10 cellular contexts compared by ENCODE assay signal in the genomic region with DNA sequence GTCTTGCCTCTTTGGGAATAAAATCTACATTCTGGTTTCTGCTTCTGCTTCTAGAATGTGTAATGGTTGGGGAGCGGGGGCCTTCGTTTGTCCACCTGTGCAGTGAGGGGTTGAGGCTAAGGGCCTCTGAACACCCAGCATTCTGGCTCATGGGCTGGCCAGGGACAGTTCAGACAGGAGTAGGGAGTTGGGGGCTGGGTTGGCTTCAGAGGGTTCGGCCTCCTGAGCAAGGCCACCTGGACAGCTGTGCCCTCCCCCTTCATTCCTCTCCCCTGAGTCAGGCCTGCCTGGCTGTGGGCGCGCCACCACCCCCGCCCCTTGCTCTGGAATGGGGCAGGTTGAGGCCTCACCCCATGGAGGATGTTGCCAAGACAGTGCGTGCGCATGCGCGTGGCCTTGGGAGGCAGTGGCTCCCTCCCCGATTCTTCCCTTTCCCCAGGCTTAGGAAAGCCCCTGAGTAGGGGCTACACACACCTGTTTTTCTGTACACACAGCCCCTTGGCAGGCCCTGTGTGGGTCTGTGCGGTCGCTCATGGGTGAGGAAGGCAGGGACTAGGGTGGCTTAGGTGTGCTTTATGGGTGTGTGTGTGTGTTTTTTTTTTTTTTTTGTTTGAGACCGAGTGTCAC. TPM values are rescaled to one million over a fixed set of nuclear protein-coding genes. Genes with fewer than 3 reads are reported as not detected.
DNase-seq lines count a peak whose midpoint lies in the region; ATAC-seq, FAIRE-seq and TF ChIP-seq lines count a peak whose summit lies in the region.
"Had no signal": no experiment of that assay in that cellular context is flagged by ENCODE, and none has a peak within 500 bp of the region (broad histone marks: within the 10 kb centered on the region; RNA-seq: fewer than 3 reads in every experiment).

No MANE protein-coding gene starts in this region.

- no peaks in the 10 kb centered on the region for H3K27me3 ChIP-seq in astrocyte (ENCODE audit: insufficient read depth, low read length)
- no peaks in the 10 kb centered on the region for H3K27me3 ChIP-seq in layer of hippocampus (ENCODE audit: control insufficient read depth, insufficient read depth, low read length)
- H3K27me3 ChIP-seq in transverse colon = no peaks in the 10 kb centered on the region
- H3K27me3 ChIP-seq in spleen (replicated peaks in 1 of 7) = peaks cover 0 to under 1% (median 0%) of the 10 kb centered on the region in 7 donors

- no peak for DNase-seq in activated CD8-positive, alpha-beta T cell treated with anti-CD3 and anti-CD28 coated beads for 36 hours
- no peak for DNase-seq in activated CD8-positive, alpha-beta T cell treated with anti-CD3 and anti-CD28 coated beads, Interleukin-2, amount 10 ng/mL, durations not matched to agents 7 days and 5 days
- DNase-seq in astrocyte (ENCODE audit: low read depth) (peak; percentile 83), transverse colon (peak; percentile 94), spleen (no peak), NCI-H2081 (lab: John Stamatoyannopoulos, UW) (no peak), AML-193 (lab: John Stamatoyannopoulos, UW) (no peak)
- DNase-seq: natural killer cell had no signal

- H2AFZ ChIP-seq in astrocyte (ENCODE audit: low read depth, low read length) = no peak overlapping the region

- ATAC-seq in activated CD8-positive, alpha-beta T cell treated with anti-CD3 and anti-CD28 coated beads for 36 hours = peak; percentile 14
- no peak for ATAC-seq in activated CD8-positive, alpha-beta T cell treated with anti-CD3 and anti-CD28 coated beads, Interleukin-2, amount 10 ng/mL, durations not matched to agents 7 days and 5 days
- ATAC-seq: natural killer cell had no signal

- peak overlapping the region; percentile 59 for H3K9ac ChIP-seq in astrocyte (ENCODE audit: low read length)

- H3K79me2 ChIP-seq in astrocyte (ENCODE audit: insufficient read depth, low read length) = peaks cover 53% of the 10 kb centered on the region

- peak overlapping the region; percentile 72 for H3K4me2 ChIP-seq in astrocyte (ENCODE audit: low read length)

- H3K9me3 ChIP-seq in astrocyte (ENCODE audit: insufficient read depth, low read depth, low read length) (no peaks in the 10 kb centered on the region), transverse colon (no peaks in the 10 kb centered on the region), spleen (no peaks in the 10 kb centered on the region)

- peak; percentile 55 for TF ChIP-seq EP300 in transverse colon (IDR thresholded peaks at IDR 0.05; ENCODE audit: low read depth)

- peaks cover 43% of the 10 kb centered on the region for H3K4me1 ChIP-seq in astrocyte (ENCODE audit: insufficient read depth, low read length)
- H3K4me1 ChIP-seq in transverse colon = peaks cover 34 to 86% (median 73%) of the 10 kb centered on the region in 4 donors
- peaks cover 0 to 21% (median 10%) of the 10 kb centered on the region in 6 donors for H3K4me1 ChIP-seq in spleen

- CTCF ChIA-PET in activated CD8-positive, alpha-beta T cell treated with anti-CD3 and anti-CD28 coated beads for 36 hours (lab: Charles Lee) = interaction anchor here (2.6 to 5.1 kb wide), 3 partner anchors 13 to 48 kb away, joined by 10 to 36 read pairs (median 17); no protein-coding TSS in a partner anchor
- CTCF ChIA-PET in activated CD8-positive, alpha-beta T cell treated with anti-CD3 and anti-CD28 coated beads, Interleukin-2, amount 10 ng/mL, durations not matched to agents 7 days and 5 days (lab: Charles Lee) = interaction anchor here (4.1 kb wide), 1 partner anchor 13 kb away, joined by 20 read pairs; no protein-coding TSS in a partner anchor

- peaks cover 26% of the 10 kb centered on the region for H3K4me1 Mint-ChIP-seq in activated CD8-positive, alpha-beta T cell treated with anti-CD3 and anti-CD28 coated beads for 36 hours (ENCODE audit: low read depth)
- H3K4me1 Mint-ChIP-seq in activated CD8-positive, alpha-beta T cell treated with anti-CD3 and anti-CD28 coated beads, Interleukin-2, amount 10 ng/mL, durations not matched to agents 7 days and 5 days (ENCODE audit: low read depth) = peaks cover 13% of the 10 kb centered on the region
- peaks cover 58% of the 10 kb centered on the region for H3K4me1 Mint-ChIP-seq in astrocyte (ENCODE audit: low read depth, unreplicated experiment)

- no peak for TF ChIP-seq CTCF in activated CD8-positive, alpha-beta T cell treated with anti-CD3 and anti-CD28 coated beads for 36 hours (IDR thresholded peaks at IDR 0.05)
- TF ChIP-seq CTCF in astrocyte (IDR thresholded peaks at IDR 0.05; ENCODE audit: insufficient read depth, low read depth, low read length) = no peak
- TF ChIP-seq CTCF in transverse colon (IDR thresholded peaks at IDR 0.05) = no peak
- no peak for TF ChIP-seq CTCF in spleen (IDR thresholded peaks at IDR 0.05 in 8 of 11, conservative IDR thresholded peaks at IDR 0.05 in 3 of 11)

- no peaks in the 10 kb centered on the region for H3K27me3 Mint-ChIP-seq in activated CD8-positive, alpha-beta T cell treated with anti-CD3 and anti-CD28 coated beads for 36 hours
- peaks cover 11% of the 10 kb centered on the region for H3K27me3 Mint-ChIP-seq in activated CD8-positive, alpha-beta T cell treated with anti-CD3 and anti-CD28 coated beads, Interleukin-2, amount 10 ng/mL, durations not matched to agents 7 days and 5 days (ENCODE audit: low read depth)
- H3K27me3 Mint-ChIP-seq in astrocyte (ENCODE audit: low read depth, unreplicated experiment) = no peaks in the 10 kb centered on the region

- intact Hi-C loops in activated CD8-positive, alpha-beta T cell treated with anti-CD3 and anti-CD28 coated beads for 36 hours (cut with micrococcal nuclease) = loop anchor here (5.0 kb wide), 1 partner anchor 43 kb away; no protein-coding TSS in a partner anchor
- intact Hi-C loops in transverse colon (cut with DNase I; ENCODE audit: low total_unique reads) = no loop called here
- intact Hi-C loops in spleen (cut with DNase I; ENCODE audit: low total_unique reads) = no loop called here

- whole genome bisulfite sequencing in transverse colon (ENCODE audit: low coverage in 1 of 2), 2 donors = 66% methylated on average over 14 of the region's 14 CpGs; no CpG with 5 or more reads in 1 of the 2 donors
- 81 to 93% (median 85%) methylated on average over 12 to 14 of the region's 14 CpGs for WGBS in spleen, 5 donors

- TF ChIP-seq POLR2A in transverse colon (IDR thresholded peaks at IDR 0.05) (no peak), spleen (IDR thresholded peaks at IDR 0.05) (no peak)

- H3K36me3 Mint-ChIP-seq in activated CD8-positive, alpha-beta T cell treated with anti-CD3 and anti-CD28 coated beads for 36 hours (ENCODE audit: low read depth) = no peaks in the 10 kb centered on the region
- no peaks in the 10 kb centered on the region for H3K36me3 Mint-ChIP-seq in activated CD8-positive, alpha-beta T cell treated with anti-CD3 and anti-CD28 coated beads, Interleukin-2, amount 10 ng/mL, durations not matched to agents 7 days and 5 days (ENCODE audit: low read depth)
- H3K36me3 Mint-ChIP-seq in astrocyte (ENCODE audit: low read depth, unreplicated experiment) = peaks cover 13% of the 10 kb centered on the region
- H3K36me3 Mint-ChIP-seq: natural killer cell had no signal

- H3K27ac ChIP-seq in astrocyte (ENCODE audit: low read depth, low read length) = peak overlapping the region; percentile 82
- H3K27ac ChIP-seq in layer of hippocampus (ENCODE audit: low read depth, low read length) = peak overlapping the region; percentile 65
- peak overlapping the region; percentile 88 to 93 (median 91) for H3K27ac ChIP-seq in transverse colon
- H3K27ac ChIP-seq in spleen = peak overlapping the region in 2 of 8 donors; percentile 2 to 8

- POLR2A ChIA-PET in activated CD8-positive, alpha-beta T cell treated with anti-CD3 and anti-CD28 coated beads for 36 hours (lab: Charles Lee) = no interaction called here
- POLR2A ChIA-PET in activated CD8-positive, alpha-beta T cell treated with anti-CD3 and anti-CD28 coated beads, Interleukin-2, amount 10 ng/mL, durations not matched to agents 7 days and 5 days (lab: Charles Lee) = no interaction called here

- no peaks in the 10 kb centered on the region for H3K9me3 Mint-ChIP-seq in activated CD8-positive, alpha-beta T cell treated with anti-CD3 and anti-CD28 coated beads for 36 hours
- H3K9me3 Mint-ChIP-seq in activated CD8-positive, alpha-beta T cell treated with anti-CD3 and anti-CD28 coated beads, Interleukin-2, amount 10 ng/mL, durations not matched to agents 7 days and 5 days (ENCODE audit: insufficient read depth) = no peaks in the 10 kb centered on the region
- peaks cover 2% of the 10 kb centered on the region for H3K9me3 Mint-ChIP-seq in astrocyte (ENCODE audit: unreplicated experiment)
- H3K9me3 Mint-ChIP-seq: activated T-helper 2 cell treated with anti-CD3 and anti-CD28 coated beads, Interferon-gamma antibody, Interleukin-2, Interleukin-4, amounts not matched to agents 10 μg/mL and 5 μg/mL and 100 μg/mL, durations not matched to agents 14 hours and 24 hours and 36 hours; natural killer cell had no signal

- no peak for FAIRE-seq in astrocyte (lab: Jason Lieb, UNC)

- H3K36me3 ChIP-seq in astrocyte (ENCODE audit: insufficient read depth, low read length) (no peaks in the 10 kb centered on the region), transverse colon (no peaks in the 10 kb centered on the region), spleen (no peaks in the 10 kb centered on the region)

- H3K27ac Mint-ChIP-seq in activated CD8-positive, alpha-beta T cell treated with anti-CD3 and anti-CD28 coated beads for 36 hours = no peak overlapping the region
- H3K27ac Mint-ChIP-seq in activated CD8-positive, alpha-beta T cell treated with anti-CD3 and anti-CD28 coated beads, Interleukin-2, amount 10 ng/mL, durations not matched to agents 7 days and 5 days = no peak overlapping the region
- H3K27ac Mint-ChIP-seq in astrocyte (ENCODE audit: unreplicated experiment) = peak overlapping the region; percentile 99
- H3K27ac Mint-ChIP-seq: activated T-helper 2 cell treated with anti-CD3 and anti-CD28 coated beads, Interferon-gamma antibody, Interleukin-2, Interleukin-4, amounts not matched to agents 10 μg/mL and 5 μg/mL and 100 μg/mL, durations not matched to agents 14 hours and 24 hours and 36 hours; natural killer cell had no signal

- in situ Hi-C loops in transverse colon (cut with MboI; ENCODE audit: low pct_ligation_motif_present in 1 of 4, low pct_unique_long_range_greater_than_20kb in 1 of 4, low sequenced_read_pairs in 3 of 4) = no loop called here

- H3K4me3 ChIP-seq in astrocyte (ENCODE audit: insufficient read depth, low read depth, low read length) (peak overlapping the region; percentile 25), transverse colon (peak overlapping the region in 2 of 4 donors; percentile 6 to 8), spleen (no peak overlapping the region)

- peaks cover 8% of the 10 kb centered on the region for H4K20me1 ChIP-seq in astrocyte (ENCODE audit: insufficient read depth, low read length)

- H3K4me3 Mint-ChIP-seq in activated CD8-positive, alpha-beta T cell treated with anti-CD3 and anti-CD28 coated beads for 36 hours = no peak overlapping the region
- no peak overlapping the region for H3K4me3 Mint-ChIP-seq in activated CD8-positive, alpha-beta T cell treated with anti-CD3 and anti-CD28 coated beads, Interleukin-2, amount 10 ng/mL, durations not matched to agents 7 days and 5 days
- peak overlapping the region; percentile 74 for H3K4me3 Mint-ChIP-seq in astrocyte (ENCODE audit: unreplicated experiment)
- H3K4me3 Mint-ChIP-seq: natural killer cell had no signal

RNA-seq across cellular contexts. Expression of a gene that starts 57.0 kb away (rescaled TPM):
- total RNA-seq in activated CD8-positive, alpha-beta T cell treated with anti-CD3 and anti-CD28 coated beads for 36 hours = 100 to 1,000 TPM; 231 to 238 TPM
- 100 to 1,000 TPM; 175 to 189 TPM for total RNA-seq in activated CD8-positive, alpha-beta T cell treated with anti-CD3 and anti-CD28 coated beads, Interleukin-2, amount 10 ng/mL, durations not matched to agents 7 days and 5 days
- 214 and 219 TPM in 2 replicates for total RNA-seq in astrocyte
- total RNA-seq in transverse colon = 10 to 100 TPM; 23.9 to 54.5 (median 33.8) TPM
- total RNA-seq in spleen = 100 to 1,000 TPM in 1 of 7 donors, 10 to 100 TPM in 6; 46.5 to 112 (median 60.2) TPM
- 10 to 100 TPM; 25.7 to 28.7 (median 27.8) TPM for polyA plus RNA-seq in spleen

RNA-seq across cellular contexts. Expression of a gene that starts 57.3 kb away (rescaled TPM):
- total RNA-seq in activated CD8-positive, alpha-beta T cell treated with anti-CD3 and anti-CD28 coated beads for 36 hours = 10 to 100 TPM; 25.7 to 27.3 TPM
- total RNA-seq in activated CD8-positive, alpha-beta T cell treated with anti-CD3 and anti-CD28 coated beads, Interleukin-2, amount 10 ng/mL, durations not matched to agents 7 days and 5 days = 10 to 100 TPM; 78.3 to 78.9 TPM
- total RNA-seq in astrocyte (39.9 and 40.3 TPM in 2 replicates), transverse colon (100 to 1,000 TPM in 1 of 4 donors, 10 to 100 TPM in 3; 26.2 to 257 (median 40.7) TPM), spleen (10 to 100 TPM; 44.1 to 76.3 (median 56.8) TPM)
- 10 to 100 TPM; 15.5 to 25.8 (median 17.4) TPM for polyA plus RNA-seq in spleen

RNA-seq across cellular contexts. Expression of a gene that starts 57.5 kb away (rescaled TPM):
- not detected for total RNA-seq in activated CD8-positive, alpha-beta T cell treated with anti-CD3 and anti-CD28 coated beads for 36 hours
- total RNA-seq in activated CD8-positive, alpha-beta T cell treated with anti-CD3 and anti-CD28 coated beads, Interleukin-2, amount 10 ng/mL, durations not matched to agents 7 days and 5 days = not detected
- total RNA-seq in astrocyte = 20.6 and 23.7 TPM in 2 replicates
- total RNA-seq in transverse colon = 10 to 100 TPM; 24.9 to 95.5 (median 43.8) TPM
- total RNA-seq in spleen = 1 to 10 TPM; 1.3 to 9.2 (median 6.5) TPM
- polyA plus RNA-seq in spleen = 1 to 10 TPM; 1.2 to 4.5 (median 1.7) TPM
- total RNA-seq: activated T-helper 2 cell treated with anti-CD3 and anti-CD28 coated beads, Interferon-gamma antibody, Interleukin-2, Interleukin-4, amounts not matched to agents 10 μg/mL and 5 μg/mL and 100 μg/mL, durations not matched to agents 14 hours and 24 hours and 36 hours; natural killer cell had no signal

Comparison
In these comparisons a context has a peak if more than half of its experiments do, and no peak if none do; other contexts are left out.
1. DNase-seq: peak in astrocyte (single experiment) and transverse colon (single experiment); none in activated CD8-positive, alpha-beta T cell treated with anti-CD3 and anti-CD28 coated beads for 36 hours (single experiment), activated CD8-positive, alpha-beta T cell treated with anti-CD3 and anti-CD28 coated beads, Interleukin-2, amount 10 ng/mL, durations not matched to agents 7 days and 5 days (single experiment), spleen (single experiment), NCI-H2081 (0 of 2) and AML-193 (0 of 2).